In the genomic region with DNA sequence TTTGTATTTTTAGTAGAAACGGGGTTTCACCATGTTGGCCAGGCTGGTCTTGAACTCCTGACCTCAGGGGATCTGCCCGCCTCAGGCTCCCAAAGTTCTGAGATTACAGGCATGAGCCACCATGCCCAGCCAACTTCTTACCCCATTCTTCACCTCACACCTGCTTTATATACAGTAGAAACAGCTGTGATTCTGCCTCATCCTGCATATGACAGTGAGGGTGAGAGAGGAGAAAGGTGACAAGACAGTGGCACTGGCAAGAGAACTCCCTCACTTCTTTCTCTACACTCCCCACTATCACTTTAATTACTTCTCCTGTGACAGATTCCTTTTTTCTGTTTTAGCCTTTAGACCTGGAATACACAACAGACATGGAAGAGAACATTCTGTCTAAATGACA, we compare ENCODE assay signal across 27 cellular contexts.
DNase-seq lines count a peak whose midpoint lies in the region; ATAC-seq and TF ChIP-seq lines count a peak whose summit lies in the region.
"Had no signal": no experiment of that assay in that cellular context is flagged by ENCODE, and none has a peak within 500 bp of the region (broad histone marks: within the 10 kb centered on the region; RNA-seq: fewer than 3 reads in every experiment).

No MANE protein-coding gene starts in this region.

- ATAC-seq in RWPE2 (ENCODE audit: low read depth) (peak; percentile 11; the same call in 2 of the 3 replicates), foreskin keratinocyte (peak; percentile 48), gastrocnemius medialis (peak; percentile 8 to 28), HG03520 (IDR thresholded peaks at IDR 0.05; ENCODE audit: unreplicated experiment) (no peak)
- ATAC-seq in activated naive CD4-positive, alpha-beta T cell treated with anti-CD3 and anti-CD28 coated beads, Interleukin-2, amount 50 U/mL, for 72 hours = no peak
- ATAC-seq: effector memory CD8-positive, alpha-beta T cell; natural killer cell treated with Interleukin-12 subunit alpha and Interleukin-12 subunit beta and Interleukin-15 and Interleukin-18, amount 100 ng/mL, for 72 hours had no signal

- peaks cover 4% of the 10 kb centered on the region for H3K4me1 Mint-ChIP-seq in T-helper 1 cell treated with Interleukin-12 subunit alpha and Interleukin-12 subunit beta and Interleukin-4 antibody, amounts not matched to agents 30 μg/mL and 1 μg/mL, for 36 hours (ENCODE audit: low read depth)
- H3K4me1 Mint-ChIP-seq: immature natural killer cell had no signal

- H3K27me3 ChIP-seq in RWPE2 (ENCODE audit: insufficient read depth, poor library complexity, severe bottlenecking) = no peaks in the 10 kb centered on the region
- no peaks in the 10 kb centered on the region for H3K27me3 ChIP-seq in foreskin keratinocyte
- no peaks in the 10 kb centered on the region for H3K27me3 ChIP-seq in gastrocnemius medialis
- H3K27me3 ChIP-seq: brain microvascular endothelial cell, left lung, sigmoid colon, upper lobe of left lung had no signal

- no peaks in the 10 kb centered on the region for H3K9me3 ChIP-seq in RWPE2 (ENCODE audit: severe bottlenecking)
- H3K9me3 ChIP-seq in gastrocnemius medialis = no peaks in the 10 kb centered on the region
- H3K9me3 ChIP-seq: adrenal gland, left lung, sigmoid colon, upper lobe of left lung had no signal

- H3K9me3 Mint-ChIP-seq in T-helper 1 cell treated with Interleukin-12 subunit alpha and Interleukin-12 subunit beta and Interleukin-4 antibody, amounts not matched to agents 30 μg/mL and 1 μg/mL, for 36 hours = no peaks in the 10 kb centered on the region
- no peaks in the 10 kb centered on the region for H3K9me3 Mint-ChIP-seq in activated naive CD4-positive, alpha-beta T cell treated with anti-CD3 and anti-CD28 coated beads, Interleukin-2, amount 50 U/mL, for 72 hours
- H3K9me3 Mint-ChIP-seq: activated B cell treated with CpG ODN at 0.5 μM for 24 hours; CD8-positive, alpha-beta memory T cell; effector memory CD8-positive, alpha-beta T cell; immature natural killer cell; natural killer cell treated with Interleukin-12 subunit alpha and Interleukin-12 subunit beta and Interleukin-15 and Interleukin-18, amount 100 ng/mL, for 72 hours had no signal

- TF ChIP-seq CTCF in RWPE2 (IDR thresholded peaks at IDR 0.05; ENCODE audit: poor library complexity, severe bottlenecking) (no peak), foreskin keratinocyte (conservative IDR thresholded peaks at IDR 0.05) (no peak), gastrocnemius medialis (IDR thresholded peaks at IDR 0.05 in 4 of 5, conservative IDR thresholded peaks at IDR 0.05 in 1 of 5) (no peak)

- intact Hi-C loops in gastrocnemius medialis (cut with DNase I; ENCODE audit: low total_unique reads) = loop anchor here (5.0 kb wide), 1 partner anchor 83 kb away; no protein-coding TSS in a partner anchor

- H3K4me1 ChIP-seq in RWPE2 (ENCODE audit: insufficient read depth, poor library complexity, severe bottlenecking) (peaks cover 36% of the 10 kb centered on the region), foreskin keratinocyte (peaks cover 38% of the 10 kb centered on the region), gastrocnemius medialis (peaks cover 38 to 45% of the 10 kb centered on the region in 2 donors)
- H3K4me1 ChIP-seq: adrenal gland, parathyroid adenoma had no signal

- H3K27me3 Mint-ChIP-seq in T-helper 1 cell treated with Interleukin-12 subunit alpha and Interleukin-12 subunit beta and Interleukin-4 antibody, amounts not matched to agents 30 μg/mL and 1 μg/mL, for 36 hours (ENCODE audit: low read depth) = peaks cover 15% of the 10 kb centered on the region

- in situ Hi-C loops in gastrocnemius medialis (cut with MboI; ENCODE audit: low sequenced_read_pairs in 4 of 4) = loop anchor here in 3 of 4 donors (5.0 to 25.0 kb wide), 2 partner anchors 133 to 638 kb away; no protein-coding TSS in a partner anchor

- DNase-seq in T-helper 1 cell (no peak), RWPE2 (ENCODE audit: low spot score) (no peak), foreskin keratinocyte (no peak), gastrocnemius medialis (peak; percentile 36 to 40), kidney tubule cell (ENCODE audit: low spot score) (no peak)
- no peak for DNase-seq in activated naive CD4-positive, alpha-beta T cell treated with anti-CD3 and anti-CD28 coated beads, Interleukin-2, amount 50 U/mL, for 72 hours (ENCODE audit: low spot score in 2 of 2)
- DNase-seq: activated B cell treated with CpG ODN at 0.5 μM for 24 hours; activated CD4-positive, alpha-beta T cell treated with anti-CD3 and anti-CD28 coated beads, Interleukin-2, amount 50 U/mL, for 48 hours; adrenal gland; CD8-positive, alpha-beta memory T cell; DMS79 treated with DMSO at 0.1 percent for 48 hours; effector memory CD8-positive, alpha-beta T cell; foreskin melanocyte; hippocampal formation; immature natural killer cell; left lung; NCI-H187; NCI-H526 treated with DMSO at 0.1 percent for 48 hours; sigmoid colon; stimulated activated CD8-positive, alpha-beta memory T cell treated with anti-CD3 and anti-CD28 coated beads, Interleukin-4, amount 100 ng/mL, for 48 hours; upper lobe of left lung had no signal

- TF ChIP-seq POLR2A in gastrocnemius medialis (IDR thresholded peaks at IDR 0.05) = no peak

- H3K36me3 ChIP-seq in RWPE2 (ENCODE audit: low read depth) (peaks cover 25% of the 10 kb centered on the region), gastrocnemius medialis (peaks cover 0 to 10% of the 10 kb centered on the region in 2 donors)
- H3K36me3 ChIP-seq: adrenal gland, brain microvascular endothelial cell, sigmoid colon, upper lobe of left lung had no signal

- H3K27ac Mint-ChIP-seq in T-helper 1 cell treated with Interleukin-12 subunit alpha and Interleukin-12 subunit beta and Interleukin-4 antibody, amounts not matched to agents 30 μg/mL and 1 μg/mL, for 36 hours = peak overlapping the region; percentile 23
- no peak overlapping the region for H3K27ac Mint-ChIP-seq in activated naive CD4-positive, alpha-beta T cell treated with anti-CD3 and anti-CD28 coated beads, Interleukin-2, amount 50 U/mL, for 72 hours
- H3K27ac Mint-ChIP-seq: activated B cell treated with CpG ODN at 0.5 μM for 24 hours; B cell; CD8-positive, alpha-beta memory T cell; effector memory CD8-positive, alpha-beta T cell; immature natural killer cell; natural killer cell treated with Interleukin-12 subunit alpha and Interleukin-12 subunit beta and Interleukin-15 and Interleukin-18, amount 100 ng/mL, for 72 hours had no signal

- peak overlapping the region; percentile 79 for H3K27ac ChIP-seq in RWPE2 (ENCODE audit: poor library complexity, severe bottlenecking)
- peak overlapping the region; percentile 79 for H3K27ac ChIP-seq in foreskin keratinocyte
- peak overlapping the region; percentile 81 to 93 (median 88) for H3K27ac ChIP-seq in gastrocnemius medialis
- H3K27ac ChIP-seq: adrenal gland, brain microvascular endothelial cell, left lung, parathyroid adenoma, upper lobe of left lung had no signal

- no peaks in the 10 kb centered on the region for H3K36me3 Mint-ChIP-seq in T-helper 1 cell treated with Interleukin-12 subunit alpha and Interleukin-12 subunit beta and Interleukin-4 antibody, amounts not matched to agents 30 μg/mL and 1 μg/mL, for 36 hours (ENCODE audit: low read depth)
- no peaks in the 10 kb centered on the region for H3K36me3 Mint-ChIP-seq in activated naive CD4-positive, alpha-beta T cell treated with anti-CD3 and anti-CD28 coated beads, Interleukin-2, amount 50 U/mL, for 72 hours
- H3K36me3 Mint-ChIP-seq: CD8-positive, alpha-beta memory T cell; immature natural killer cell; natural killer cell treated with Interleukin-12 subunit alpha and Interleukin-12 subunit beta and Interleukin-15 and Interleukin-18, amount 100 ng/mL, for 72 hours had no signal

- no peak overlapping the region for H3K4me3 Mint-ChIP-seq in T-helper 1 cell treated with Interleukin-12 subunit alpha and Interleukin-12 subunit beta and Interleukin-4 antibody, amounts not matched to agents 30 μg/mL and 1 μg/mL, for 36 hours
- H3K4me3 Mint-ChIP-seq: activated B cell treated with CpG ODN at 0.5 μM for 24 hours; B cell; CD8-positive, alpha-beta memory T cell; effector memory CD8-positive, alpha-beta T cell; immature natural killer cell; natural killer cell treated with Interleukin-12 subunit alpha and Interleukin-12 subunit beta and Interleukin-15 and Interleukin-18, amount 100 ng/mL, for 72 hours had no signal

- H3K4me3 ChIP-seq in RWPE2 (ENCODE audit: severe bottlenecking) (no peak overlapping the region), gastrocnemius medialis (no peak overlapping the region)
- H3K4me3 ChIP-seq: adrenal gland, left lung, sigmoid colon, upper lobe of left lung had no signal

Comparison
In these comparisons a context has a peak if more than half of its experiments do, and no peak if none do; other contexts are left out.
1. DNase-seq: peak in gastrocnemius medialis (2 of 2); none in T-helper 1 cell (0 of 5), RWPE2 (single experiment), foreskin keratinocyte (0 of 2), kidney tubule cell (single experiment) and activated naive CD4-positive, alpha-beta T cell treated with anti-CD3 and anti-CD28 coated beads, Interleukin-2, amount 50 U/mL, for 72 hours (0 of 2).
2. ATAC-seq: peak in RWPE2 (single experiment), foreskin keratinocyte (single experiment) and gastrocnemius medialis (2 of 2); none in activated naive CD4-positive, alpha-beta T cell treated with anti-CD3 and anti-CD28 coated beads, Interleukin-2, amount 50 U/mL, for 72 hours (0 of 2) and HG03520 (single experiment).
3. Peak in every context shown above with its lines, with median percentiles within 50 percentile points of each other: H3K27ac ChIP-seq.